Comparison of ENCODE assay signal across 9 cellular contexts in the genomic region with DNA sequence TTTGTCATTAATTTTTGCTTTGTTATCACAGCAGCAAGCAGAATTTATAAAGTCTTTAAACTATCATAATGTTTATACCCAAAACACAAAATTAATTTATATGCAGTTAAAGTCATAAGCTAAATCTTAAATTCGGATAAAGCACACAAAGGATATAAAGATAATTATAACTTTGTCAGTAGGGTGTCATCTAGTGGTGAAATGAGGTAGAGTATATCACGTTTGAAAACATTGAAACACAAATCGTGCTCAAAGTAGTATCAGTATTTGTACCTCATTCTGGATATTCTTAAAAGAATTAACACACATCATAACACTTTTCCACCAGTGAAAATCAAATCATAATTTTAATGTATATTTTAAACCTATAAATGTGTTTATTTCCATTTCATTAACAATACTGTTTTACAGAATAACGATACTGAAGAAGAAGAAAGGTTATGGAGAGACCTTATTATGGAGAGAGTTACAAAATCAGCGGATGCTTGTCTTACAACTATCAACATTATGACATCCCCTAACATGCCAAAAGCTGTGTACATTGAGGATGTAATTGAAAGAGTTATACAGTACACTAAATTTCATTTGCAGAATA.
DNase-seq lines count a peak whose midpoint lies in the region; ATAC-seq and TF ChIP-seq lines count a peak whose summit lies in the region.
"Had no signal": no experiment of that assay in that cellular context is flagged by ENCODE, and none has a peak within 500 bp of the region (broad histone marks: within the 10 kb centered on the region; RNA-seq: fewer than 3 reads in every experiment).

No MANE protein-coding gene starts in this region.

- H3K27ac Mint-ChIP-seq in nephron progenitor cell, result no peak overlapping the region
- H3K27ac Mint-ChIP-seq: dendritic cell treated with granulocyte-macrophage colony-stimulating factor and Interleukin-4, amounts not matched to agents 40 ng/mL and 50 ng/mL, for 4 days had no signal

- H3K9me3 ChIP-seq in colonic mucosa, result no peaks in the 10 kb centered on the region

- H3K4me3 Mint-ChIP-seq in nephron progenitor cell, result no peak overlapping the region
- H3K4me3 Mint-ChIP-seq: dendritic cell treated with granulocyte-macrophage colony-stimulating factor and Interleukin-4, amounts not matched to agents 40 ng/mL and 50 ng/mL, for 4 days had no signal

- H3K36me3 Mint-ChIP-seq in nephron progenitor cell (ENCODE audit: low read depth), result peaks cover 53% of the 10 kb centered on the region

- DNase-seq in A172 (ENCODE audit: low spot score) (peak; percentile 41), GM04504 (ENCODE audit: low read depth) (peak; percentile 14), NCI-H446 treated with DMSO at 0.1 percent for 48 hours (lab: John Stamatoyannopoulos, UW) (peak; percentile 34), colonic mucosa (no peak), nephron progenitor cell (no peak), ecto neural progenitor cell (ENCODE audit: low spot score) (no peak)

- ATAC-seq in GM21423 (IDR thresholded peaks at IDR 0.05; ENCODE audit: unreplicated experiment) (no peak), GM19023 (IDR thresholded peaks at IDR 0.05; ENCODE audit: unreplicated experiment) (no peak)

- H3K27ac ChIP-seq in colonic mucosa, result no peak overlapping the region

- TF ChIP-seq CTCF in colonic mucosa (IDR thresholded peaks at IDR 0.05), result peak; percentile 44
- peak; percentile 45 for TF ChIP-seq CTCF in nephron progenitor cell (IDR thresholded peaks at IDR 0.05)

- peaks cover 5% of the 10 kb centered on the region for H3K4me1 Mint-ChIP-seq in nephron progenitor cell

- H3K4me1 ChIP-seq in colonic mucosa, result no peaks in the 10 kb centered on the region

- H3K9me3 Mint-ChIP-seq in nephron progenitor cell, result no peaks in the 10 kb centered on the region
- H3K9me3 Mint-ChIP-seq: dendritic cell treated with granulocyte-macrophage colony-stimulating factor and Interleukin-4, amounts not matched to agents 40 ng/mL and 50 ng/mL, for 4 days had no signal

- H3K36me3 ChIP-seq in colonic mucosa, result no peaks in the 10 kb centered on the region

- peaks cover 3% of the 10 kb centered on the region for H3K27me3 Mint-ChIP-seq in nephron progenitor cell (ENCODE audit: low read depth, poor library complexity)
- H3K27me3 Mint-ChIP-seq: dendritic cell treated with granulocyte-macrophage colony-stimulating factor and Interleukin-4, amounts not matched to agents 40 ng/mL and 50 ng/mL, for 4 days had no signal

- no peak overlapping the region for H3K4me3 ChIP-seq in colonic mucosa

- H3K9ac ChIP-seq in colonic mucosa (ENCODE audit: low read depth in 2 of 2, low read length in 2 of 2), result no peak overlapping the region

- no peaks in the 10 kb centered on the region for H3K27me3 ChIP-seq in colonic mucosa

- intact Hi-C loops in colonic mucosa (cut with DNase I), result loop anchor here (5.0 kb wide), 1 partner anchor 274 kb away; no protein-coding TSS in a partner anchor

Comparison
In these comparisons a context has a peak if more than half of its experiments do, and no peak if none do; other contexts are left out.
1. DNase-seq: peak in A172 (single experiment), GM04504 (single experiment) and NCI-H446 treated with DMSO at 0.1 percent for 48 hours (single experiment); none in colonic mucosa (single experiment), nephron progenitor cell (single experiment) and ecto neural progenitor cell (single experiment).